In the genomic region with DNA sequence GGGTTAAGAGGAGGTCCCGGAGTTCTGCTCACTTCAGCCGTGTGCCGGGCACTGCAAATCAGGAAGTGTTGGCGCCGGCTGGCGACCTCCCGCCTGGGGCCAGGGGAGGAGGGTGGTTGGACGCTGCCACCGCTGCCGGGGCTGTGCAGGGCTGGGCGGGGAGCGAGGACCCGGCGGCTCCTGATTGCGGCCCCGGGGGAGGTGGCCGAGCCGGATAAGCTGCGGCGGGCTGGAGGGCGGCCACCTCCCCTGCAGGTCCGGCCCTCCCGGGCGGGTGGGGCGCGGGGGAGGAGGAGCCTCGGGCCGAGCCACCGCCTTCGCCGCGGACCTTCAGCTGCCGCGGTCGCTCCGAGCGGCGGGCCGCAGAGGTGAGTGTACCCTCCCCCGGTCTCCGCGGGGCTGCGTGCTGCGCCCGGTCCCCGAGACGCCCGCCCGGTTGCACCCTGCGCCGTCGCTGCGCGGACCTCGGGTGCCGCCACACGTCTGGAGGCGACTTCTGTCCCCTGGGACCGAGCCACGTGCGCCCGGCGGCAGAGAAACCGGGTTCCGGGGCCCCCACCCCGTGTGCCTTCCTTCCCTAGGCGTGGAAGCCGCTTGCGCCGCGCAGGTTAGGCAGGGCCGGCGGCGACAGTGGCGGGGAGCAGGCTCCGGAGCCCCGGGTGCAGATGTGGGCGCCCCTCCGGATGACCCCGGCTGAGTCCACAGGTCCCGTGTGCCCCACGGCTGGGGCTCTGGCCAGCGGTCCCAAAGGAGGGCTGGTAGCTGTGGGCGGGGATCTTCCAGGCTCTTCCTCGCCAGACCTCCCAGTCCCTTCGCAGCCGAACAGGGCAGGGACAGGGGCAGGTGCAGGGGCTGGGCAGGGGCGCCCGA, we compare ENCODE assay signal across 8 cellular contexts. TPM values are rescaled to one million over a fixed set of nuclear protein-coding genes. Genes with fewer than 3 reads are reported as not detected.
DNase-seq lines count a peak whose midpoint lies in the region; ATAC-seq and TF ChIP-seq lines count a peak whose summit lies in the region.

A gene with protein sequence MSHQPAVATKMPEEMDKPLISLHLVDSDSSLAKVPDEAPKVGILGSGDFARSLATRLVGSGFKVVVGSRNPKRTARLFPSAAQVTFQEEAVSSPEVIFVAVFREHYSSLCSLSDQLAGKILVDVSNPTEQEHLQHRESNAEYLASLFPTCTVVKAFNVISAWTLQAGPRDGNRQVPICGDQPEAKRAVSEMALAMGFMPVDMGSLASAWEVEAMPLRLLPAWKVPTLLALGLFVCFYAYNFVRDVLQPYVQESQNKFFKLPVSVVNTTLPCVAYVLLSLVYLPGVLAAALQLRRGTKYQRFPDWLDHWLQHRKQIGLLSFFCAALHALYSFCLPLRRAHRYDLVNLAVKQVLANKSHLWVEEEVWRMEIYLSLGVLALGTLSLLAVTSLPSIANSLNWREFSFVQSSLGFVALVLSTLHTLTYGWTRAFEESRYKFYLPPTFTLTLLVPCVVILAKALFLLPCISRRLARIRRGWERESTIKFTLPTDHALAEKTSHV (plus strand): TSS at position 314 of the 870 bp plus-strand sequence. CDS start 7,179 bp downstream, outside the sequence.

- H3K9me3 Mint-ChIP-seq in activated B cell treated with CpG ODN at 0.5 μM for 24 hours = no peaks in the 10 kb centered on the region

- peak within 1 kb of the TSS; percentile 65 for H3K4me3 ChIP-seq in BJ (ENCODE audit: low read depth, low read length)

- H3K27me3 ChIP-seq in BJ (ENCODE audit: control insufficient read depth, insufficient read depth, low read length) = no peaks in the 10 kb centered on the region; the same call in 1 of the 2 replicates

- CTCF ChIA-PET in BJ (lab: Yijun Ruan, JAX) = interaction anchor here (0.6 to 4.3 kb wide), 4 partner anchors 16 to 67 kb away, joined by 3 to 21 read pairs (median 4); no protein-coding TSS in a partner anchor
- CTCF ChIA-PET in activated B cell treated with CpG ODN at 0.5 μM for 24 hours (lab: Charles Lee) = no interaction called here

- H3K4me3 Mint-ChIP-seq in activated B cell treated with CpG ODN at 0.5 μM for 24 hours = peak within 1 kb of the TSS; percentile 62

- H3K36me3 Mint-ChIP-seq in activated B cell treated with CpG ODN at 0.5 μM for 24 hours (ENCODE audit: low read depth) = no peaks in the 10 kb centered on the region

- POLR2A ChIA-PET in BJ (lab: Charles Lee) = no interaction called here
- POLR2A ChIA-PET in activated B cell treated with CpG ODN at 0.5 μM for 24 hours (lab: Charles Lee) = no interaction called here

- TF ChIP-seq CTCF in BJ (IDR thresholded peaks at IDR 0.05; ENCODE audit: insufficient read depth, low read depth, low read length) (no peak), activated B cell treated with CpG ODN at 0.5 μM for 24 hours (IDR thresholded peaks at IDR 0.05) (no peak), omental fat pad (IDR thresholded peaks at IDR 0.05) (no peak)

- DNase-seq in BJ (ENCODE audit: low read depth) = no peak
- DNase-seq in NCI-H1105 treated with DMSO at 0.1 percent for 48 hours (lab: John Stamatoyannopoulos, UW) = peak; percentile 57
- DNase-seq in activated B cell treated with CpG ODN at 0.5 μM for 24 hours = peak; percentile 38
- DNase-seq in head of caudate nucleus = peak in 40 of 42 donors; percentile 17 to 70 (median 38)
- no peak for DNase-seq in omental fat pad (ENCODE audit: low spot score)
- no peak for DNase-seq in activated gamma-delta T cell (lab: John Stamatoyannopoulos, UW)

- peaks cover 4% of the 10 kb centered on the region for H3K4me1 Mint-ChIP-seq in activated B cell treated with CpG ODN at 0.5 μM for 24 hours

- H3K27ac Mint-ChIP-seq in activated B cell treated with CpG ODN at 0.5 μM for 24 hours = no peak within 1 kb of the TSS

- intact Hi-C loops in activated B cell treated with CpG ODN at 0.5 μM for 24 hours (cut with micrococcal nuclease) = loop anchor here (2.0 to 10.0 kb wide), 3 partner anchors 41 to 251 kb away; a partner anchor contains a TSS
- intact Hi-C loops in head of caudate nucleus (cut with DNase I) = no loop called here

- peak; percentile 44 for ATAC-seq in GM18508 (IDR thresholded peaks at IDR 0.05; ENCODE audit: insufficient read depth, unreplicated experiment)
- peak; percentile 87 for ATAC-seq in HG02798 (IDR thresholded peaks at IDR 0.05; ENCODE audit: poor library complexity, unreplicated experiment)
- ATAC-seq in activated B cell treated with CpG ODN at 0.5 μM for 24 hours (ENCODE audit: low read depth) = peak; percentile 73
- peak; percentile 72 for ATAC-seq in omental fat pad (ENCODE audit: low FRiP score)

- peaks cover 20% of the 10 kb centered on the region for H3K27me3 Mint-ChIP-seq in activated B cell treated with CpG ODN at 0.5 μM for 24 hours

- no peaks in the 10 kb centered on the region for H3K36me3 ChIP-seq in BJ (ENCODE audit: control insufficient read depth, insufficient read depth, low read length)

RNA-seq across cellular contexts. Expression of the gene that starts here (rescaled TPM):
- 7.7 and 13.9 TPM in 2 replicates for polyA plus RNA-seq in BJ (2011; rRNA removed)
- 6.7 and 7.0 TPM in 2 replicates for polyA minus RNA-seq in BJ (2011; rRNA and poly(A)+ RNA removed)
- total RNA-seq in activated B cell treated with CpG ODN at 0.5 μM for 24 hours = 1.1 and 1.2 TPM in 2 replicates
- 10 to 100 TPM in 3 of 4 donors, 1 to 10 TPM in 1; 9.4 to 22.4 (median 16.3) TPM for total RNA-seq in omental fat pad

Comparison
In these comparisons a context has a peak if more than half of its experiments do, and no peak if none do; other contexts are left out.
1. DNase-seq: peak in NCI-H1105 treated with DMSO at 0.1 percent for 48 hours (single experiment), activated B cell treated with CpG ODN at 0.5 μM for 24 hours (single experiment) and head of caudate nucleus (40 of 42); none in BJ (single experiment), omental fat pad (single experiment) and activated gamma-delta T cell (single experiment).
2. Peak in every context shown above with its lines, with median percentiles within 50 percentile points of each other: ATAC-seq.